ENCODE assay signal across 7 cellular contexts in the genomic region with DNA sequence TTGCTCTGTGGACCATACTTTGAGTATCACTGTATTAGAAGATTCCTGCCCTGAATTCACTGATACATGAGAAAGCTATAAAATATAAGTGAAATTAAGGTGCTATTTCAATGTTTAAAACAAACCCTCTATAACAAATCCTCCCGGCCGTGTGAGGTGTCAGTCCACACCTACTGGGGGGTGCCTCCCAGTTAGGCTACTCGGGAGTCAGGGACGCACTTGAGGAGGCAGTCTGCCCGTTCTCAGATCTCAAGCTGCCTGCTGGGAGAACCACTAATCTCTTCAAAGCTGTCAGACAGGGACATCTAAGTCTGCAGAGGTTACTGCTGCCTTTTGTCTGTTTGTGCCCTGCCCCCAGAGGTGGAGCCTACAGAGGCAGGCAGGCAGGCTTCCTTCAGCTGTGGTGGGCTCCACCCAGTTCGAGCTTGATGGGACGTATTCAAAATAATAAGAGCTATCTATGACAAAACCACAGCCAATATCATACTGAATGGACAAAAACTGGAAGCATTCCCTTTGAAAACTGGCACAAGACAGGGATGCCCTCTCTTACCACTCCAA.
DNase-seq lines count a peak whose midpoint lies in the region; ATAC-seq and TF ChIP-seq lines count a peak whose summit lies in the region.
"Not testable (repeated sequence)": the region's sequence is repeated elsewhere in the genome, so short reads cannot be mapped to it uniquely, and the experiment has no call there.

No MANE protein-coding gene starts in this region.

- not testable (repeated sequence) for H4K20me1 ChIP-seq in neural progenitor cell (ENCODE audit: low read depth)

- CTCF ChIA-PET in Panc1 (lab: Charles Lee), result not testable (repeated sequence)

- in situ Hi-C loops in Panc1 (cut with HindIII; ENCODE audit: low pct_unique_long_range_greater_than_20kb, low sequenced_read_pairs), result not testable (repeated sequence)

- not testable (repeated sequence) for H3K27me3 ChIP-seq in Panc1 (ENCODE audit: control insufficient read depth, insufficient read depth, low read length); WERI-Rb-1 (ENCODE audit: insufficient read depth, low read depth, severe bottlenecking); endodermal cell (ENCODE audit: control insufficient read depth, insufficient read depth, low read length, poor library complexity, severe bottlenecking)
- H3K27me3 ChIP-seq in neural progenitor cell, result peaks cover 50% of the 10 kb centered on the region

- not testable (repeated sequence) for BruUV-seq in Panc1 (replicated peaks; lab: Mats Ljungman, UMichigan)

- H3K4me1 ChIP-seq in Panc1 (ENCODE audit: control insufficient read depth, insufficient read depth, low read length), result peaks cover 18% of the 10 kb centered on the region; the same call in 1 of the 2 replicates
- H3K4me1 ChIP-seq in endodermal cell (ENCODE audit: control insufficient read depth, insufficient read depth, low read length), result peaks cover 10% of the 10 kb centered on the region
- not testable (repeated sequence) for H3K4me1 ChIP-seq in neural progenitor cell

- not testable (repeated sequence) for H3K4me2 ChIP-seq in neural progenitor cell

- peaks cover 15% of the 10 kb centered on the region for H3K9me3 Mint-ChIP-seq in endodermal cell
- H3K9me3 Mint-ChIP-seq in neural progenitor cell, result peaks cover 16% of the 10 kb centered on the region

- not testable (repeated sequence) for H3K36me3 ChIP-seq in Panc1 (ENCODE audit: control insufficient read depth, insufficient read depth, low read length); WERI-Rb-1; endodermal cell (ENCODE audit: control insufficient read depth, insufficient read depth, low read length); neural progenitor cell

- not testable (repeated sequence) for H3F3A ChIP-seq in neural progenitor cell (ENCODE audit: low read depth)

- H3K79me2 ChIP-seq in neural progenitor cell (ENCODE audit: low read depth), result not testable (repeated sequence)

- POLR2A ChIA-PET in Panc1 (lab: Charles Lee), result not testable (repeated sequence)

- H3K27ac Mint-ChIP-seq in endodermal cell, result peak overlapping the region; percentile 81
- not testable (repeated sequence) for H3K27ac Mint-ChIP-seq in neural progenitor cell

- intact Hi-C loops in Panc1 (cut with micrococcal nuclease; ENCODE audit: unreplicated experiment), result not testable (repeated sequence)

- peaks cover 47% of the 10 kb centered on the region for H3K27me3 Mint-ChIP-seq in endodermal cell (ENCODE audit: insufficient read depth)
- H3K27me3 Mint-ChIP-seq in neural progenitor cell (ENCODE audit: insufficient read depth, low read depth), result not testable (repeated sequence)

- DNase-seq in ELF-1 (ENCODE audit: low read depth, low spot score) (peak; percentile 33), NCI-H524 (lab: John Stamatoyannopoulos, UW) (peak; percentile 3 to 38), WERI-Rb-1 (peak; percentile 32), endodermal cell (peak; percentile 78), islet precursor cell (peak; percentile 55), neural progenitor cell (ENCODE audit: low spot score) (peak; percentile 18)
- not testable (repeated sequence) for DNase-seq in Panc1 (ENCODE audit: low read depth, low spot score)

- H3K36me3 Mint-ChIP-seq in endodermal cell (ENCODE audit: low read depth); neural progenitor cell: not testable (repeated sequence)

- peak overlapping the region; percentile 39; the same call in 1 of the 2 replicates for H3K27ac ChIP-seq in Panc1 (ENCODE audit: low read length)
- not testable (repeated sequence) for H3K27ac ChIP-seq in WERI-Rb-1; endodermal cell (ENCODE audit: low read depth, low read length); neural progenitor cell

- not testable (repeated sequence) for TF ChIP-seq CTCF in Panc1 (IDR thresholded peaks at IDR 0.05); WERI-Rb-1 (IDR thresholded peaks at IDR 0.05; ENCODE audit: low read depth, low read length); endodermal cell (conservative IDR thresholded peaks at IDR 0.05); neural progenitor cell (IDR thresholded peaks at IDR 0.05)

- ATAC-seq in Panc1, result not testable (repeated sequence)

- 7 to 12% methylated on average over 5 to 7 of the region's 7 CpGs for WGBS in endodermal cell (ENCODE audit: insufficient coverage in 1 of 2, insufficient read length in 1 of 2), 2 experiments

- H3K4me3 Mint-ChIP-seq in endodermal cell, result peak overlapping the region; percentile 40
- not testable (repeated sequence) for H3K4me3 Mint-ChIP-seq in neural progenitor cell

- H3K4me1 Mint-ChIP-seq in endodermal cell (peaks cover 13% of the 10 kb centered on the region), neural progenitor cell (peaks cover 13% of the 10 kb centered on the region)

- H3K9me3 ChIP-seq in Panc1 (ENCODE audit: control insufficient read depth, insufficient read depth, low read depth, low read length); WERI-Rb-1 (ENCODE audit: severe bottlenecking); endodermal cell (ENCODE audit: control insufficient read depth, low read length); neural progenitor cell (ENCODE audit: low read depth): not testable (repeated sequence)

- H3K9ac ChIP-seq in endodermal cell (ENCODE audit: extremely low read depth, low read length, poor library complexity, severe bottlenecking); neural progenitor cell: not testable (repeated sequence)

- not testable (repeated sequence) for H3K4me3 ChIP-seq in Panc1 (ENCODE audit: low read depth in 2 of 2, low read length in 2 of 2); WERI-Rb-1 (ENCODE audit: low read depth, low read length); endodermal cell (ENCODE audit: low read length); neural progenitor cell

- H2AFZ ChIP-seq in neural progenitor cell (replicated peaks), result not testable (repeated sequence)
